ENCODE assay signal across 18 cellular contexts in genomic region chr6:149347067-149347466, GRCh38. TPM values are rescaled to one million over a fixed set of nuclear protein-coding genes. Genes with fewer than 3 reads are reported as not detected.
"Had no signal": no experiment of that assay in that cellular context is flagged by ENCODE, and none has a peak within 500 bp of the region (broad histone marks: within the 10 kb centered on the region; RNA-seq: fewer than 3 reads in every experiment).

No MANE protein-coding gene starts in this region.

- H3K27ac ChIP-seq: lower lobe of right lung, right atrium auricular region, tibial nerve had no signal

- H3K4me3 ChIP-seq: lower lobe of right lung, right atrium auricular region, tibial nerve had no signal

- H3K4me3 Mint-ChIP-seq: activated naive CD8-positive, alpha-beta T cell treated with anti-CD3 and anti-CD28 coated beads for 36 hours; naive B cell; stimulated activated effector memory CD8-positive, alpha-beta T cell treated with anti-CD3 and anti-CD28 coated beads, Interleukin-12 subunit alpha, Interleukin-12 subunit beta, amount 100 ng/mL, for 72 hours had no signal

- H3K9me3 Mint-ChIP-seq: naive B cell; stimulated activated effector memory CD8-positive, alpha-beta T cell treated with anti-CD3 and anti-CD28 coated beads, Interleukin-12 subunit alpha, Interleukin-12 subunit beta, amount 100 ng/mL, for 72 hours had no signal

- DNase-seq: activated CD4-positive, alpha-beta T cell treated with anti-CD3 and anti-CD28 coated beads for 1 hour; activated CD4-positive, alpha-beta T cell treated with anti-CD3 and anti-CD28 coated beads, Interleukin-2, amount 50 U/mL, for 48 hours; activated gamma-delta T cell; activated naive CD8-positive, alpha-beta T cell treated with anti-CD3 and anti-CD28 coated beads for 36 hours; activated T-cell treated with anti-CD3 and anti-CD28 coated beads, Interleukin-2, amount 50 U/mL, for 48 hours; anterior cingulate cortex; cortex of kidney; effector CD8-positive, alpha-beta T cell; hypothalamus; left cardiac atrium; lower lobe of right lung; midbrain; naive B cell; T1000 had no signal

- H3K27me3 Mint-ChIP-seq: activated naive CD8-positive, alpha-beta T cell treated with anti-CD3 and anti-CD28 coated beads for 36 hours; naive B cell had no signal

- H3K9me3 ChIP-seq: lower lobe of right lung, right atrium auricular region, tibial nerve had no signal

- H3K36me3 ChIP-seq: lower lobe of right lung, right atrium auricular region, tibial nerve had no signal

- H3K27ac Mint-ChIP-seq: activated naive CD8-positive, alpha-beta T cell treated with anti-CD3 and anti-CD28 coated beads for 36 hours had no signal

- H3K27me3 ChIP-seq: right atrium auricular region, tibial nerve had no signal

RNA-seq across cellular contexts. Expression of gene SUMO4, which starts 53.0 kb away (rescaled TPM):
- polyA plus RNA-seq: fibroblast of lung had no signal
